In genomic region chr6:100663219-100663863, GRCh38 we compare ENCODE assay signal across 14 cellular contexts.
DNase-seq lines count a peak whose midpoint lies in the region; ATAC-seq and TF ChIP-seq lines count a peak whose summit lies in the region.
"Had no signal": no experiment of that assay in that cellular context is flagged by ENCODE, and none has a peak within 500 bp of the region (broad histone marks: within the 10 kb centered on the region; RNA-seq: fewer than 3 reads in every experiment).

No MANE protein-coding gene starts in this region.

- H3K27me3 ChIP-seq in brain microvascular endothelial cell (replicated peaks) (no peaks in the 10 kb centered on the region), kidney epithelial cell (ENCODE audit: control insufficient read depth, insufficient read depth, low read length) (no peaks in the 10 kb centered on the region), right cardiac atrium (ENCODE audit: control insufficient read depth, insufficient read depth) (no peaks in the 10 kb centered on the region)
- H3K27me3 ChIP-seq: dorsolateral prefrontal cortex had no signal

- H3K36me3 ChIP-seq in brain microvascular endothelial cell (replicated peaks) (peaks cover 3% of the 10 kb centered on the region), kidney epithelial cell (ENCODE audit: control insufficient read depth, insufficient read depth, low read length) (no peaks in the 10 kb centered on the region)

- peak; percentile 21 for DNase-seq in AG20443 (ENCODE audit: low spot score)
- peak; percentile 20 for DNase-seq in LoVo (ENCODE audit: low spot score)
- peak; percentile 78 for DNase-seq in brain microvascular endothelial cell
- DNase-seq in kidney epithelial cell (ENCODE audit: low read depth): peak; percentile 56
- DNase-seq in right cardiac atrium: no peak
- DNase-seq in activated naive CD4-positive, alpha-beta T cell treated with anti-CD3 and anti-CD28 coated beads, Interleukin-2, amount 50 U/mL, for 16 hours: no peak
- no peak for DNase-seq in NAMALWA (ENCODE audit: low spot score)
- DNase-seq: activated CD8-positive, alpha-beta memory T cell treated with anti-CD3 and anti-CD28 coated beads for 24 hours; CD4-positive, alpha-beta T cell; dorsolateral prefrontal cortex; H7; T1000 had no signal

- intact Hi-C loops in right cardiac atrium (cut with DNase I): no loop called here

- H3K4me1 ChIP-seq in right cardiac atrium (ENCODE audit: control insufficient read depth, insufficient read depth, low read length): no peaks in the 10 kb centered on the region

- H3K4me3 ChIP-seq in brain microvascular endothelial cell (ENCODE audit: low read depth, low read length): no peak overlapping the region
- no peak overlapping the region for H3K4me3 ChIP-seq in kidney epithelial cell (ENCODE audit: low read depth, low read length)
- no peak overlapping the region for H3K4me3 ChIP-seq in right cardiac atrium (ENCODE audit: low read length)
- H3K4me3 ChIP-seq: dorsolateral prefrontal cortex had no signal

- WGBS in right cardiac atrium: 86% methylated on average over 5 of the region's 5 CpGs

- peak overlapping the region; percentile 82 for H3K27ac ChIP-seq in brain microvascular endothelial cell
- no peak overlapping the region for H3K27ac ChIP-seq in right cardiac atrium (ENCODE audit: low read length)
- H3K27ac ChIP-seq: dorsolateral prefrontal cortex had no signal

- TF ChIP-seq CTCF in brain microvascular endothelial cell (IDR thresholded peaks at IDR 0.05; ENCODE audit: low read depth, low read length, missing control alignments) (no peak), kidney epithelial cell (IDR thresholded peaks at IDR 0.05; ENCODE audit: insufficient read depth, low read length, poor library complexity, severe bottlenecking) (no peak)

- in situ Hi-C loops in brain microvascular endothelial cell (cut with HindIII; ENCODE audit: low pct_ligation_motif_present, low sequenced_read_pairs): no loop called here

- H3K9me3 ChIP-seq in right cardiac atrium (ENCODE audit: control insufficient read depth, low read length): no peaks in the 10 kb centered on the region

- no peak for ATAC-seq in right cardiac atrium
- ATAC-seq in HG03175 (IDR thresholded peaks at IDR 0.05; ENCODE audit: unreplicated experiment): no peak
- ATAC-seq: activated naive CD4-positive, alpha-beta T cell treated with anti-CD3 and anti-CD28 coated beads, Interleukin-2, amount 50 U/mL, for 72 hours had no signal

Comparison
In these comparisons a context has a peak if more than half of its experiments do, and no peak if none do; other contexts are left out.
1. DNase-seq: peak in AG20443 (single experiment), LoVo (single experiment), brain microvascular endothelial cell (single experiment) and kidney epithelial cell (single experiment); none in right cardiac atrium (0 of 3), activated naive CD4-positive, alpha-beta T cell treated with anti-CD3 and anti-CD28 coated beads, Interleukin-2, amount 50 U/mL, for 16 hours (single experiment) and NAMALWA (single experiment).